In the genomic region with DNA sequence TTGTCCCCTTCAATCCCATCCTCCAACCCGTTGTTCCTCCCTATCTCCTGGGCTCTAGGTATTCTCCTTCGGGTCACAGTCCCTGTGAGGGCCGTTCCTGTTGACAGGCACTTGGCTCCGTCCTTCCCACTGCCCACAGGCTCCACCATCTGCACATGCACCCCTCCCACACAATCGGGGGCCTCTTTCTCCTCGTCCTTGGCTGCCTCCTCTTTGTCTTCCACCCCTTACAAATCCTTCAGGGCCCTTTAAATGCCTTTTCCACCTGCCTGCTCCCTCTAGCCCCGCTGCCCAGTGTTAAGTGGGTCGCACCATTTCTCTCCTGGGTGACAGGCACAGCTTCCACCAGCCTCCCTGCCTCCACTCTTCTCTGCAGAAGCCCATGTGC, we compare ENCODE assay signal across 1 cellular context.
TF ChIP-seq lines count a peak whose summit lies in the region.

No MANE protein-coding gene starts in this region.

TF ChIP-seq in GM12878, 131 proteins besides CTCF, POLR2A, EP300 and RAD21:
- 0 out of 2 replicates have a peak, but pooled peaks have one; percentile 8 for TF ChIP-seq HDGF (IDR thresholded peaks at IDR 0.05)
- TF ChIP-seq, protein P1, sequence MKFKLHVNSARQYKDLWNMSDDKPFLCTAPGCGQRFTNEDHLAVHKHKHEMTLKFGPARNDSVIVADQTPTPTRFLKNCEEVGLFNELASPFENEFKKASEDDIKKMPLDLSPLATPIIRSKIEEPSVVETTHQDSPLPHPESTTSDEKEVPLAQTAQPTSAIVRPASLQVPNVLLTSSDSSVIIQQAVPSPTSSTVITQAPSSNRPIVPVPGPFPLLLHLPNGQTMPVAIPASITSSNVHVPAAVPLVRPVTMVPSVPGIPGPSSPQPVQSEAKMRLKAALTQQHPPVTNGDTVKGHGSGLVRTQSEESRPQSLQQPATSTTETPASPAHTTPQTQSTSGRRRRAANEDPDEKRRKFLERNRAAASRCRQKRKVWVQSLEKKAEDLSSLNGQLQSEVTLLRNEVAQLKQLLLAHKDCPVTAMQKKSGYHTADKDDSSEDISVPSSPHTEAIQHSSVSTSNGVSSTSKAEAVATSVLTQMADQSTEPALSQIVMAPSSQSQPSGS (IDR thresholded peaks at IDR 0.05; ENCODE audit: low read length): no peak
